14 cellular contexts compared by ENCODE assay signal in genomic region chr3:18241837-18242236, GRCh38.
"Had no signal": no experiment of that assay in that cellular context is flagged by ENCODE, and none has a peak within 500 bp of the region (broad histone marks: within the 10 kb centered on the region; RNA-seq: fewer than 3 reads in every experiment).

No MANE protein-coding gene starts in this region.

- H3K27ac Mint-ChIP-seq: naive thymus-derived CD8-positive, alpha-beta T cell had no signal

- DNase-seq: effector memory CD4-positive, alpha-beta T cell; esophagus squamous epithelium; gastrocnemius medialis; heart right ventricle; hypothalamus; mucosa of descending colon; naive thymus-derived CD8-positive, alpha-beta T cell; ovary; right cardiac atrium; small intestine; stimulated activated CD4-positive, alpha-beta T cell treated with anti-CD3 and anti-CD28 coated beads, Interleukin-12 subunit alpha, Interleukin-12 subunit beta, amount 100 ng/mL, for 4 hours; stimulated activated naive CD4-positive, alpha-beta T cell; trophoblast cell had no signal

- H3K9me3 Mint-ChIP-seq: naive thymus-derived CD8-positive, alpha-beta T cell had no signal

- H3K4me1 ChIP-seq: gastrocnemius medialis had no signal

- H3K4me3 ChIP-seq: esophagus squamous epithelium, gastrocnemius medialis, heart right ventricle, mucosa of descending colon, ovary had no signal

- H3K27ac ChIP-seq: esophagus squamous epithelium, gastrocnemius medialis, heart right ventricle, ovary had no signal

- H3K27me3 ChIP-seq: esophagus squamous epithelium, heart right ventricle, ovary had no signal

- ATAC-seq: gastrocnemius medialis; heart right ventricle; left lobe of liver; mucosa of descending colon; naive thymus-derived CD8-positive, alpha-beta T cell; right cardiac atrium had no signal

- H3K36me3 ChIP-seq: esophagus squamous epithelium, gastrocnemius medialis, heart right ventricle, ovary had no signal

- H3K4me1 Mint-ChIP-seq: naive thymus-derived CD8-positive, alpha-beta T cell had no signal

- H3K4me3 Mint-ChIP-seq: naive thymus-derived CD8-positive, alpha-beta T cell had no signal

- H3K9me3 ChIP-seq: esophagus squamous epithelium, gastrocnemius medialis, heart right ventricle, mucosa of descending colon, ovary had no signal

- H3K36me3 Mint-ChIP-seq: naive thymus-derived CD8-positive, alpha-beta T cell had no signal
